ENCODE assay signal across 8 cellular contexts in genomic region chr1:16226495-16227179, GRCh38. TPM values are rescaled to one million over a fixed set of nuclear protein-coding genes. Genes with fewer than 3 reads are reported as not detected.
DNase-seq lines count a peak whose midpoint lies in the region; ATAC-seq, FAIRE-seq and TF ChIP-seq lines count a peak whose summit lies in the region.

No MANE protein-coding gene starts in this region.

- H3K9ac ChIP-seq in endothelial cell of umbilical vein (replicated peaks; ENCODE audit: extremely low read depth, insufficient read depth, low read length) (no peak overlapping the region), smooth muscle cell (ENCODE audit: low read depth) (no peak overlapping the region)

- no peak for TF ChIP-seq CTCF in endothelial cell of umbilical vein (IDR thresholded peaks at IDR 0.05; ENCODE audit: extremely low read depth in 1 of 2, insufficient read depth in 1 of 2, low read depth in 1 of 2, low read length in 2 of 2)
- TF ChIP-seq CTCF in left lung (IDR thresholded peaks at IDR 0.05), result no peak
- TF ChIP-seq CTCF in smooth muscle cell (IDR thresholded peaks at IDR 0.05; ENCODE audit: borderline replicate concordance, insufficient read depth, poor library complexity, severe bottlenecking), result no peak

- POLR2A ChIA-PET in endothelial cell of umbilical vein (lab: Charles Lee), result no interaction called here

- CTCF ChIA-PET in endothelial cell of umbilical vein (lab: Charles Lee), result no interaction called here

- TF ChIP-seq POLR2A in endothelial cell of umbilical vein (IDR thresholded peaks at IDR 0.05; ENCODE audit: low read depth, low read length), result no peak

- H3K9me3 ChIP-seq in endothelial cell of umbilical vein (replicated peaks; ENCODE audit: control insufficient read depth, insufficient read depth, low read length) (no peaks in the 10 kb centered on the region), left lung (no peaks in the 10 kb centered on the region), smooth muscle cell (replicated peaks; ENCODE audit: low read depth) (no peaks in the 10 kb centered on the region)

- dilution Hi-C loops in endothelial cell of umbilical vein (cut with MboI; ENCODE audit: extremely low pct_ligation_motif_present, low sequenced_read_pairs), result no loop called here

- no peaks in the 10 kb centered on the region for H3F3A ChIP-seq in smooth muscle cell (ENCODE audit: low read depth)

- H3K27ac ChIP-seq in endothelial cell of umbilical vein (ENCODE audit: insufficient read depth, low read depth, low read length) (no peak overlapping the region), left lung (no peak overlapping the region), smooth muscle cell (ENCODE audit: low read depth) (no peak overlapping the region)

- H3K4me1 ChIP-seq in endothelial cell of umbilical vein (ENCODE audit: control insufficient read depth, extremely low read depth, insufficient read depth, low read length) (no peaks in the 10 kb centered on the region), left lung (peaks cover 0 to 17% of the 10 kb centered on the region in 2 donors), smooth muscle cell (ENCODE audit: low read depth) (peaks cover 9% of the 10 kb centered on the region)

- peak overlapping the region in 1 of 3 experiments; percentile 6 for H3K4me3 ChIP-seq in endothelial cell of umbilical vein (replicated peaks in 1 of 3; ENCODE audit: insufficient read depth in 1 of 3, low read depth in 1 of 3, low read length in 3 of 3)
- peak overlapping the region; percentile 21 to 24 for H3K4me3 ChIP-seq in left lung
- peak overlapping the region; percentile 39 for H3K4me3 ChIP-seq in smooth muscle cell

- intact Hi-C loops in endothelial cell of umbilical vein (cut with micrococcal nuclease) (no loop called here), left lung (cut with DNase I) (no loop called here)

- H3K9me1 ChIP-seq in endothelial cell of umbilical vein (replicated peaks; ENCODE audit: control insufficient read depth, extremely low read depth, insufficient read depth, low read length), result no peaks in the 10 kb centered on the region

- ATAC-seq in left lung, result peak; percentile 98
- ATAC-seq in HG02852 (IDR thresholded peaks at IDR 0.05; ENCODE audit: unreplicated experiment), result no peak

- no TSS peak for BruUV-seq in endothelial cell of umbilical vein (replicated peaks; lab: Mats Ljungman, UMichigan)

- DNase-seq in NCI-H2196 (lab: John Stamatoyannopoulos, UW; ENCODE audit: unreplicated experiment) (peak; percentile 37), endothelial cell of umbilical vein (ENCODE audit: low read depth, low spot score) (no peak), left lung (peak; percentile 79 to 92), smooth muscle cell (lab: John Stamatoyannopoulos, UW; ENCODE audit: unreplicated experiment) (no peak), KG1 (lab: John Stamatoyannopoulos, UW) (no peak), cerebellum (ENCODE audit: low spot score) (no peak)
- DNase-seq in activated CD4-positive, CD25-positive, alpha-beta regulatory T cell (lab: John Stamatoyannopoulos, UW), result no peak

- H3K27me3 ChIP-seq in endothelial cell of umbilical vein (ENCODE audit: control insufficient read depth in 2 of 2, insufficient read depth in 2 of 2, low read length in 2 of 2) (peaks cover 22 to 23% of the 10 kb centered on the region in 2 experiments), left lung (peaks cover 16 to 40% of the 10 kb centered on the region in 2 donors), smooth muscle cell (ENCODE audit: low read depth) (peaks cover 32% of the 10 kb centered on the region)

- H4K20me1 ChIP-seq in endothelial cell of umbilical vein (replicated peaks; ENCODE audit: control insufficient read depth, extremely low read depth, insufficient read depth, low read length) (no peaks in the 10 kb centered on the region), smooth muscle cell (ENCODE audit: low read depth) (no peaks in the 10 kb centered on the region)

- no peak for FAIRE-seq in endothelial cell of umbilical vein (lab: Jason Lieb, UNC)

- H3K79me2 ChIP-seq in endothelial cell of umbilical vein (ENCODE audit: control insufficient read depth, insufficient read depth, low read length), result no peaks in the 10 kb centered on the region
- no peaks in the 10 kb centered on the region for H3K79me2 ChIP-seq in smooth muscle cell (ENCODE audit: low read depth)

- no peaks in the 10 kb centered on the region for H3K36me3 ChIP-seq in endothelial cell of umbilical vein (ENCODE audit: control insufficient read depth in 2 of 2, extremely low read depth in 1 of 2, insufficient read depth in 2 of 2, low read length in 2 of 2)
- H3K36me3 ChIP-seq in left lung, result no peaks in the 10 kb centered on the region
- no peaks in the 10 kb centered on the region for H3K36me3 ChIP-seq in smooth muscle cell (ENCODE audit: low read depth)

- WGBS in smooth muscle cell (ENCODE audit: low lambda C conversion rate), result 11% methylated on average over 32 of the region's 46 CpGs

- H2AFZ ChIP-seq in endothelial cell of umbilical vein (ENCODE audit: low read depth, low read length), result peak overlapping the region; percentile 13
- peak overlapping the region; percentile 5 for H2AFZ ChIP-seq in smooth muscle cell (ENCODE audit: low read depth)

- peak overlapping the region; percentile 5 for H3K4me2 ChIP-seq in endothelial cell of umbilical vein (ENCODE audit: insufficient read depth, low read length)
- H3K4me2 ChIP-seq in smooth muscle cell, result peak overlapping the region; percentile 86

TF ChIP-seq in endothelial cell of umbilical vein, 7 proteins besides CTCF, POLR2A, EP300 and RAD21:
- TF ChIP-seq, protein P1, sequence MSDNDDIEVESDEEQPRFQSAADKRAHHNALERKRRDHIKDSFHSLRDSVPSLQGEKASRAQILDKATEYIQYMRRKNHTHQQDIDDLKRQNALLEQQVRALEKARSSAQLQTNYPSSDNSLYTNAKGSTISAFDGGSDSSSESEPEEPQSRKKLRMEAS (IDR thresholded peaks at IDR 0.05; ENCODE audit: insufficient read depth, insufficient read length), result no peak
- no peak for TF ChIP-seq GATA2 (IDR thresholded peaks at IDR 0.05; ENCODE audit: insufficient read depth, insufficient read length, low read depth, low read length)
- no peak for TF ChIP-seq JUN (IDR thresholded peaks at IDR 0.05; ENCODE audit: borderline replicate concordance, insufficient read depth, insufficient read length, low read depth)
- no peak for TF ChIP-seq FOS (IDR thresholded peaks at IDR 0.05; ENCODE audit: borderline replicate concordance, insufficient read depth, low read length)
- no peak for TF ChIP-seq MYC (IDR thresholded peaks at IDR 0.05; ENCODE audit: low read depth, low read length)
- TF ChIP-seq POLR2AphosphoS5 (IDR thresholded peaks at IDR 0.05; ENCODE audit: insufficient read depth, low read depth, low read length), result no peak
- no peak for TF ChIP-seq EZH2 (IDR thresholded peaks at IDR 0.05; ENCODE audit: borderline replicate concordance, low read depth, low read length, severe bottlenecking)

RNA-seq across cellular contexts. Expression of gene CPLANE2, which starts 10.3 kb away (rescaled TPM):
- total RNA-seq in endothelial cell of umbilical vein, result 3.7 and 3.9 TPM in 2 replicates
- polyA plus RNA-seq in endothelial cell of umbilical vein, result 4.6 and 5.9 TPM in 2 replicates
- polyA plus RNA-seq in endothelial cell of umbilical vein (2011; cell fraction: cytosol; rRNA removed), result 5.1 and 6.7 TPM in 2 replicates
- polyA plus RNA-seq in endothelial cell of umbilical vein (2011; cell fraction: nucleus; rRNA removed), result 2.1 and 3.9 TPM in 2 replicates
- 4.8 and 5.2 TPM in 2 replicates for polyA plus RNA-seq in endothelial cell of umbilical vein (2012)
- 5.0 and 8.4 TPM in 2 replicates for polyA minus RNA-seq in endothelial cell of umbilical vein
- 9.8 TPM for polyA minus RNA-seq in endothelial cell of umbilical vein (2011; cell fraction: cytosol; rRNA and poly(A)+ RNA removed)
- 3.4 and 4.0 TPM in 2 replicates for polyA minus RNA-seq in endothelial cell of umbilical vein (2011; cell fraction: nucleus; rRNA and poly(A)+ RNA removed)
- total RNA-seq in left lung, result 1 to 10 TPM; 5.6 to 8.9 TPM
- 1.9 and 2.2 TPM in 2 replicates for total RNA-seq in smooth muscle cell
- polyA plus RNA-seq in smooth muscle cell, result 2.5 and 3.3 TPM in 2 replicates
- 10.1 TPM for total RNA-seq in cerebellum

RNA-seq across cellular contexts. Expression of gene ARHGEF19, which starts 14.2 kb away (rescaled TPM):
- total RNA-seq in endothelial cell of umbilical vein (6.2 and 9.2 TPM in 2 replicates), left lung (10 to 100 TPM; 10.4 to 13.1 TPM), smooth muscle cell (24.9 and 32.1 TPM in 2 replicates), cerebellum (0.64 TPM)
- polyA plus RNA-seq in endothelial cell of umbilical vein (8.0 and 8.4 TPM in 2 replicates), smooth muscle cell (45.9 and 52.1 TPM in 2 replicates)
- 5.3 and 7.7 TPM in 2 replicates for polyA plus RNA-seq in endothelial cell of umbilical vein (2011; cell fraction: cytosol; rRNA removed)
- 24.0 and 24.6 TPM in 2 replicates for polyA plus RNA-seq in endothelial cell of umbilical vein (2011; cell fraction: nucleus; rRNA removed)
- 4.1 and 6.9 TPM in 2 replicates for polyA plus RNA-seq in endothelial cell of umbilical vein (2012)
- 4.1 and 5.0 TPM in 2 replicates for polyA minus RNA-seq in endothelial cell of umbilical vein
- 8.6 TPM for polyA minus RNA-seq in endothelial cell of umbilical vein (2011; cell fraction: cytosol; rRNA and poly(A)+ RNA removed)
- polyA minus RNA-seq in endothelial cell of umbilical vein (2011; cell fraction: nucleus; rRNA and poly(A)+ RNA removed), result 1.9 and 3.3 TPM in 2 replicates

Comparison
In these comparisons a context has a peak if more than half of its experiments do, and no peak if none do; other contexts are left out.
1. DNase-seq: peak in NCI-H2196 (single experiment) and left lung (2 of 2); none in endothelial cell of umbilical vein (single experiment), smooth muscle cell (single experiment), KG1 (single experiment), activated CD4-positive, CD25-positive, alpha-beta regulatory T cell (0 of 4) and cerebellum (single experiment).